In the genomic region with DNA sequence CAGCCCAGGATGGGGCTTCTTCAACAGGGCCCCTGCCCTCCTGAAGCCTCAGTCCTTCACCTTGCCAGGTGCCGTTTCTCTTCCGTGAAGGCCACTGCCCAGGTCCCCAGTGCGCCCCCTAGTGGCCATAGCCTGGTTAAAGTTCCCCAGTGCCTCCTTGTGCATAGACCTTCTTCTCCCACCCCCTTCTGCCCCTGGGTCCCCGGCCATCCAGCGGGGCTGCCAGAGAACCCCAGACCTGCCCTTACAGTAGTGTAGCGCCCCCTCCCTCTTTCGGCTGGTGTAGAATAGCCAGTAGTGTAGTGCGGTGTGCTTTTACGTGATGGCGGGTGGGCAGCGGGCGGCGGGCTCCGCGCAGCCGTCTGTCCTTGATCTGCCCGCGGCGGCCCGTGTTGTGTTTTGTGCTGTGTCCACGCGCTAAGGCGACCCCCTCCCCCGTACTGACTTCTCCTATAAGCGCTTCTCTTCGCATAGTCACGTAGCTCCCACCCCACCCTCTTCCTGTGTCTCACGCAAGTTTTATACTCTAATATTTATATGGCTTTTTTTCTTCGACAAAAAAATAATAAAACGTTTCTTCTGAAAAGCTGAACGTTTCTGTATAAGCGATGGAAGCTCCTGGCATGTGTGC, we compare ENCODE assay signal across 8 cellular contexts. TPM values are rescaled to one million over a fixed set of nuclear protein-coding genes. Genes with fewer than 3 reads are reported as not detected.
A peak's percentile ranks its signal among the peaks of the same experiment; 100 is the strongest.
DNase-seq lines count a peak whose midpoint lies in the region; ATAC-seq, FAIRE-seq and TF ChIP-seq lines count a peak whose summit lies in the region.

No MANE protein-coding gene starts in this region.

- no peaks in the 10 kb centered on the region for H3K9me3 ChIP-seq in muscle layer of duodenum (ENCODE audit: control insufficient read depth in 1 of 2, low read length in 2 of 2)

- FAIRE-seq in GM19239 (lab: Jason Lieb, UNC), result peak; percentile 80

- H3K27ac ChIP-seq in muscle layer of duodenum (ENCODE audit: low read length), result peak overlapping the region; percentile 82

- H3K4me1 ChIP-seq in muscle layer of duodenum (ENCODE audit: control insufficient read depth in 1 of 2, insufficient read depth in 2 of 2, low read length in 2 of 2), result peaks cover 8 to 38% of the 10 kb centered on the region in 2 donors

- H3K27me3 ChIP-seq in muscle layer of duodenum (ENCODE audit: low read depth, low read length), result no peaks in the 10 kb centered on the region

- ATAC-seq in HG03571 (IDR thresholded peaks at IDR 0.05; ENCODE audit: unreplicated experiment), result no peak

- H3K4me3 ChIP-seq in epithelial cell of proximal tubule (ENCODE audit: low read depth, low read length) (peak overlapping the region; percentile 51), muscle layer of duodenum (ENCODE audit: low read depth in 1 of 2, low read length in 2 of 2) (peak overlapping the region; percentile 66 to 80)

- peak; percentile 89 for TF ChIP-seq CTCF in epithelial cell of proximal tubule (conservative IDR thresholded peaks at IDR 0.05; ENCODE audit: low read depth, low read length)

- H3K36me3 ChIP-seq in muscle layer of duodenum (ENCODE audit: control insufficient read depth in 1 of 2, insufficient read depth in 2 of 2, low read length in 2 of 2), result peaks cover 23 to 25% of the 10 kb centered on the region in 2 donors

- DNase-seq in AG08396 (ENCODE audit: low spot score) (peak; percentile 55), GM19239 (ENCODE audit: insufficient read length, low spot score) (peak; percentile 66), NCI-H748 (lab: John Stamatoyannopoulos, UW; ENCODE audit: unreplicated experiment) (peak; percentile 79), activated T-cell treated with anti-CD3 and anti-CD28 coated beads for 4 hours (peak; percentile 81), epithelial cell of proximal tubule (ENCODE audit: low read depth) (no peak)
- DNase-seq in stimulated activated CD8-positive, alpha-beta memory T cell treated with anti-CD3 and anti-CD28 coated beads, Interleukin-7, amount 100 ng/mL, for 4 hours (ENCODE audit: low read depth in 2 of 2), result peak; percentile 61 to 67

RNA-seq across cellular contexts. Expression of gene PCDHGC5, which starts 23.6 kb away (rescaled TPM):
- total RNA-seq in epithelial cell of proximal tubule, result 0.06 TPM in 1 of 2 replicates, not detected in the other

RNA-seq across cellular contexts. Expression of gene PCDHGC4, which starts 27.7 kb away (rescaled TPM):
- total RNA-seq in epithelial cell of proximal tubule, result 0.07 and 0.46 TPM in 2 replicates

RNA-seq across cellular contexts. Expression of gene PCDHGC3, which starts 36.7 kb away (rescaled TPM):
- 9.8 and 23.2 TPM in 2 replicates for total RNA-seq in epithelial cell of proximal tubule
